Comparison of ENCODE assay signal across 20 cellular contexts in the genomic region with DNA sequence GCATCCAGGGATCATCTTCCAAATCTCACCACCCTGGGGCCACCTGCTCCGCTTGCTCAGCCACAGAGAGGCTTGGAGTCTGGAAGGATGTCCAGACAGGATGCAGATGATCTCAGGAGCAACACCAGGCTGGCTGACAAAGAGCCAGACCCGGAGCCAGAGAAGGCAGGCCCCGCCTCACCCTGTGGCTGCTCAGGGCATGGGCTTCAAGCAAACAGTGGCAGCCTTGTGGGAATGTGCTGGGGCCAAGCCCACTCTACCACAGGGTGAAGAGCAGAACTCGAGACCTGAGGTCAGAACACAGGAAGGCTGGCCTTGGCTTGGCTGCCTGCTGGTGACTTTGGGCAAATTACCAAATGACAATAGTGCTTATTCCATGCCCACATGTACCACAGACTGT. TPM values are rescaled to one million over a fixed set of nuclear protein-coding genes. Genes with fewer than 3 reads are reported as not detected.
DNase-seq lines count a peak whose midpoint lies in the region; ATAC-seq, FAIRE-seq and TF ChIP-seq lines count a peak whose summit lies in the region.
"Had no signal": no experiment of that assay in that cellular context is flagged by ENCODE, and none has a peak within 500 bp of the region (broad histone marks: within the 10 kb centered on the region; RNA-seq: fewer than 3 reads in every experiment).

No MANE protein-coding gene starts in this region.

- TF ChIP-seq CTCF in astrocyte of the spinal cord (IDR thresholded peaks at IDR 0.05; ENCODE audit: low read depth, low read length): no peak

- FAIRE-seq in H54 (lab: Jason Lieb, UNC): no peak
- FAIRE-seq: pancreas had no signal

- ATAC-seq in HG03280 (IDR thresholded peaks at IDR 0.05; ENCODE audit: unreplicated experiment) (no peak), HG03025 (IDR thresholded peaks at IDR 0.05; ENCODE audit: low FRiP score, unreplicated experiment) (no peak)
- ATAC-seq: pancreas had no signal

- in situ Hi-C loops in astrocyte of the spinal cord (cut with HindIII; ENCODE audit: low sequenced_read_pairs): no loop called here

- DNase-seq in EH (ENCODE audit: low read depth) (peak; percentile 28), H54 (ENCODE audit: insufficient read length, low spot score) (peak; percentile 29), astrocyte of the spinal cord (ENCODE audit: low read depth, low spot score) (peak; percentile 50), lung microvascular endothelial cell (ENCODE audit: low read depth in 2 of 2) (peak; percentile 36 to 52), 8988T (no peak)
- DNase-seq: activated CD4-positive, alpha-beta memory T cell treated with anti-CD3 and anti-CD28 coated beads, Interleukin-2, amount 10 ng/mL, durations not matched to agents 7 days and 5 days; activated T-cell treated with anti-CD3 and anti-CD28 coated beads, Interleukin-2, amount 50 U/mL, for 48 hours; Calu3; immature natural killer cell; mammary epithelial cell; naive B cell; NCI-H1694; NCI-H446 treated with DMSO at 0.1 percent for 48 hours; NK-92 treated with Interleukin-12 subunit alpha and Interleukin-12 subunit beta, amount 100 ng/mL, for 24 hours; pancreas; stimulated activated CD4-positive, alpha-beta T cell treated with anti-CD3 and anti-CD28 coated beads, Interleukin-4, amount 100 ng/mL, for 1 hour had no signal

- no peak for TF ChIP-seq POLR2A in H54 (IDR thresholded peaks at IDR 0.05; ENCODE audit: low read depth, low read length)

- H3K4me3 ChIP-seq in astrocyte of the spinal cord (ENCODE audit: low read depth, low read length): no peak overlapping the region
- H3K4me3 ChIP-seq: BLaER1, esophagus muscularis mucosa, pancreas had no signal

RNA-seq across cellular contexts. Expression of a gene that starts 45.5 kb away (rescaled TPM):
- 35.5 and 46.2 TPM in 2 replicates for total RNA-seq in lung microvascular endothelial cell

RNA-seq across cellular contexts. Expression of a gene that starts 45.7 kb away (rescaled TPM):
- 2.6 and 4.2 TPM in 2 replicates for total RNA-seq in lung microvascular endothelial cell
